Comparison of ENCODE assay signal across 1 cellular context in the genomic region with DNA sequence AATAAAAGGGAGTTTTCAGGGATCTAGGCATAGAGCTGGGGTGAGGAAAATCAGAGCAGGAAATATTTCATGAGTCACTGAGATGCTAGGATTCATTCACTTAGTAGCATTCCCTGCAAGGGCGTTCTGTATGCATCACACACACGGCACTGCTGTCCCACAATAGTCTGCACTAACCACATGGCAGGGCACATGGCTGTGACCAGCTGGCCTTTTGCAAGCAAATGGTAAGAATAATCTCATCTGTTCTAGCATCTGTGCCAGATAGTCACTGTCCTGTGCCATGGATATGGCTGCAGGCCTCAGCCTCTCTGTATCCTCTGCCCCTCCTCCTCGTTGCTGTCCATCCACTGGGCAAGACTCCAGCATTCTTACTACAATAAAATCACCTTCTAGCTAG.
TF ChIP-seq lines count a peak whose summit lies in the region.

No MANE protein-coding gene starts in this region.

TF ChIP-seq in WTC11, 78 proteins besides CTCF, POLR2A, EP300 and RAD21 (continued from another document):
- TF ChIP-seq FOXJ3 (CRISPR knock-in tag; IDR thresholded peaks at IDR 0.05; ENCODE audit: borderline replicate concordance): no peak
- no peak for TF ChIP-seq KAT7 (CRISPR knock-in tag; IDR thresholded peaks at IDR 0.05; ENCODE audit: borderline replicate concordance)
- no peak for TF ChIP-seq SOX15 (CRISPR knock-in tag; IDR thresholded peaks at IDR 0.05)
- no peak for TF ChIP-seq MAX (CRISPR knock-in tag; IDR thresholded peaks at IDR 0.05)
- TF ChIP-seq USF2 (CRISPR knock-in tag; IDR thresholded peaks at IDR 0.05): no peak
